12 cellular contexts compared by ENCODE assay signal in genomic region chr5:149735066-149735465, GRCh38. TPM values are rescaled to one million over a fixed set of nuclear protein-coding genes. Genes with fewer than 3 reads are reported as not detected.
DNase-seq lines count a peak whose midpoint lies in the region; ATAC-seq, FAIRE-seq and TF ChIP-seq lines count a peak whose summit lies in the region.
"Had no signal": no experiment of that assay in that cellular context is flagged by ENCODE, and none has a peak within 500 bp of the region (broad histone marks: within the 10 kb centered on the region; RNA-seq: fewer than 3 reads in every experiment).

No MANE protein-coding gene starts in this region.

- no peaks in the 10 kb centered on the region for H3K36me3 ChIP-seq in brain microvascular endothelial cell (replicated peaks)
- H3K36me3 ChIP-seq: lower lobe of right lung, vagina had no signal

- H3K27ac Mint-ChIP-seq in neural crest cell (ENCODE audit: unreplicated experiment) = no peak overlapping the region
- H3K27ac Mint-ChIP-seq: HFFc6 had no signal

- FAIRE-seq in urothelium cell line (lab: Jason Lieb, UNC) = no peak

- in situ Hi-C loops in brain microvascular endothelial cell (cut with HindIII; ENCODE audit: low pct_ligation_motif_present, low sequenced_read_pairs) = no loop called here

- no peaks in the 10 kb centered on the region for H3K36me3 Mint-ChIP-seq in neural crest cell (ENCODE audit: low read depth)

- H3K27me3 ChIP-seq in brain microvascular endothelial cell (replicated peaks) = no peaks in the 10 kb centered on the region
- H3K27me3 ChIP-seq: vagina had no signal

- H3K27ac ChIP-seq in brain microvascular endothelial cell = no peak overlapping the region
- H3K27ac ChIP-seq: lower lobe of right lung, vagina had no signal

- ATAC-seq in HG02840 (IDR thresholded peaks at IDR 0.05; ENCODE audit: low FRiP score, unreplicated experiment) = no peak
- ATAC-seq: lower lobe of right lung, SK-N-SH treated with all-trans-retinoic acid at 6 μM for 48 hours had no signal

- no peaks in the 10 kb centered on the region for H3K9me3 Mint-ChIP-seq in neural crest cell
- H3K9me3 Mint-ChIP-seq: HFFc6 had no signal

- peak overlapping the region; percentile 28 for H3K4me3 Mint-ChIP-seq in neural crest cell
- H3K4me3 Mint-ChIP-seq: HFFc6 had no signal

- DNase-seq in H4 (ENCODE audit: low spot score) (peak; percentile 22), NCI-H2029 treated with DMSO at 0.1 percent for 48 hours (lab: John Stamatoyannopoulos, UW) (peak; percentile 30), brain microvascular endothelial cell (peak; percentile 13), neural crest cell (ENCODE audit: low read depth, low spot score) (no peak), urothelium cell line (ENCODE audit: low spot score) (no peak), NCI-H1092 (lab: John Stamatoyannopoulos, UW) (no peak)
- DNase-seq: HFFc6, lower lobe of right lung, NCI-H2081 had no signal

- H3K4me1 Mint-ChIP-seq in neural crest cell = peaks cover 5% of the 10 kb centered on the region

- no peak for TF ChIP-seq CTCF in brain microvascular endothelial cell (IDR thresholded peaks at IDR 0.05; ENCODE audit: low read depth, low read length, missing control alignments)
- TF ChIP-seq CTCF in neural crest cell (conservative IDR thresholded peaks at IDR 0.05) = no peak

- H3K27me3 Mint-ChIP-seq in neural crest cell (ENCODE audit: low read depth) = peaks cover 52% of the 10 kb centered on the region

- no peak overlapping the region for H3K4me3 ChIP-seq in brain microvascular endothelial cell (ENCODE audit: low read depth, low read length)
- H3K4me3 ChIP-seq: lower lobe of right lung, vagina had no signal

RNA-seq across cellular contexts. Expression of gene PPARGC1B, which starts 5.0 kb away (rescaled TPM):
- 0.62 and 0.77 TPM in 2 replicates for total RNA-seq in H4 (2014; rRNA removed; shearing (Covaris generic))
- total RNA-seq in neural crest cell = 1.5 and 2.1 TPM in 2 replicates

Comparison
In these comparisons a context has a peak if more than half of its experiments do, and no peak if none do; other contexts are left out.
1. DNase-seq: peak in H4 (single experiment), NCI-H2029 treated with DMSO at 0.1 percent for 48 hours (single experiment) and brain microvascular endothelial cell (single experiment); none in neural crest cell (single experiment), urothelium cell line (single experiment) and NCI-H1092 (single experiment).